Comparison of ENCODE assay signal across 8 cellular contexts in the genomic region with DNA sequence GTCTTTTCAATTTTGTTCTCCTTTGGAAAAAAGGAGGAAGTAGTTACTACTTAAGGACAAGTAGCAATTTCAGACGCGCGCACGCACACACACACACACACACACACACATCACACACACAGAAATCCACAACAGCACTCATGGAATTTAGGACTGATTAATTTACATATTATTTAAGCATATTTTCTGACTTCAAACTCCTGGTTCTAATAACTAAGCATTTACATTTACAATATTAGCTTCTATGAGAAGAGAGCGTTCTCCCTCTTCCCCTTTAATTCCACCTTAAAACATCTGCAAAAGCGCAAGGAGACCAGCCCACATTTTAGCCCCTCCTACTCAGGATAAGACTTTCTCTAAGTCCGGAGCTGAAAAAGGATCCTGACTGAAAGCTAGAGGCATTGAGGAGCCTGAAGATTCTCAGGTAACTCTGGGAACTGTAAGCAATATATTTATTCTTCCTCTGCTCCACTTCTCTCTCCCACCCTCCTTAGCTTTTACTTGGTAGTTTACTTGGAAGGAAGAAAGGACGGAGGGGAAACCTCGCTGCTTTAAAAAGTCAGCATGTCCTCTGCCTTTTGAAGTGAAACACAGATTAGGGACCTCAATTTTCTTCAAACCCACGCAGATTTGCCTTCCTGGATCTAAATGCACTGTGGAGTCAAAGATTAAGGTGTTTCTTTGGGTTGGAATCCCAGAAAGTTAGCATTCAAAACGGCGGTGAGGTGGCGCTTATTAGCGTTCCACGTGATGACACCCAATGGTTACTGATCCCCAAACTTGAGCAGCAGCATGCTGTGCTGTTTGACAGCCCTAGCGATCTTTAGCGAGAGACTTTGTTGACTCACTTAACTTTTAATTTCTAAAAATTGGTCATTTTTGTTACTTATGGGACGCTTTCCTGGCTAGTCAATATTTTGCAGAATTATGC. TPM values are rescaled to one million over a fixed set of nuclear protein-coding genes. Genes with fewer than 3 reads are reported as not detected.
DNase-seq lines count a peak whose midpoint lies in the region; ATAC-seq lines count a peak whose summit lies in the region.

Gene PLA2G4A (plus strand): TSS at position 338 of the 931 bp plus-strand sequence. CDS start 25,406 bp downstream, outside the sequence.

- ATAC-seq in GM21390 (IDR thresholded peaks at IDR 0.05; ENCODE audit: unreplicated experiment) (peak; percentile 84), HG03571 (IDR thresholded peaks at IDR 0.05; ENCODE audit: unreplicated experiment) (peak; percentile 54)

- H3K36me3 ChIP-seq in urinary bladder (ENCODE audit: insufficient read depth), result no peaks in the 10 kb centered on the region

- H3K4me1 ChIP-seq in mononuclear cell (ENCODE audit: insufficient read depth, low read length) (peaks cover 3% of the 10 kb centered on the region), urinary bladder (ENCODE audit: insufficient read depth) (no peaks in the 10 kb centered on the region)

- H3K27me3 ChIP-seq in mononuclear cell (ENCODE audit: insufficient read depth, low read length), result no peaks in the 10 kb centered on the region

- H3K4me3 ChIP-seq in mononuclear cell (ENCODE audit: low read length), result peak within 1 kb of the TSS; percentile 89
- H3K4me3 ChIP-seq in urinary bladder (ENCODE audit: low read depth, low read length), result peak within 1 kb of the TSS; percentile 73

- H3K27ac ChIP-seq in urinary bladder (ENCODE audit: low read depth), result peak within 1 kb of the TSS; percentile 78

- 4% methylated on average over 18 of the region's 18 CpGs for WGBS in urinary bladder

- H3K9me3 ChIP-seq in mononuclear cell (ENCODE audit: low read depth, low read length), result no peaks in the 10 kb centered on the region

- DNase-seq in ELF-1 (ENCODE audit: low read depth, low spot score) (peak; percentile 19), SW480 (ENCODE audit: low spot score) (peak; percentile 51), epidermal melanocyte (ENCODE audit: insufficient read length, low spot score) (peak; percentile 68), NCI-H187 (lab: John Stamatoyannopoulos, UW) (no peak)

RNA-seq across cellular contexts. Expression of gene PLA2G4A, which starts in this region (rescaled TPM):
- total RNA-seq in mononuclear cell (2.2 TPM), urinary bladder (36.8 TPM)
- polyA plus RNA-seq in urinary bladder, result 23.3 TPM

Comparison
In these comparisons a context has a peak if more than half of its experiments do, and no peak if none do; other contexts are left out.
1. RNA of gene PLA2G4A (total RNA-seq): 36.8 TPM in urinary bladder (single experiment); 2.2 TPM in mononuclear cell (single experiment); every median in the first group is over 10 times any median in the second.
2. DNase-seq: peak in ELF-1 (single experiment), SW480 (single experiment) and epidermal melanocyte (single experiment); none in NCI-H187 (0 of 2).